Comparison of ENCODE assay signal across 1 cellular context in genomic region chr7:106466867-106467266, GRCh38.
TF ChIP-seq lines count a peak whose summit lies in the region.

No MANE protein-coding gene starts in this region.

TF ChIP-seq in GM23338, 12 proteins besides CTCF, POLR2A, EP300 and RAD21 (continued from another document):
- TF ChIP-seq REST (IDR thresholded peaks at IDR 0.05; ENCODE audit: unreplicated experiment) (no peak), ZNF462 (CRISPR knock-in tag; IDR thresholded peaks at IDR 0.05) (no peak), STAT1 (IDR thresholded peaks at IDR 0.05; ENCODE audit: unreplicated experiment) (no peak), EZH2phosphoT487 (IDR thresholded peaks at IDR 0.05; ENCODE audit: unreplicated experiment) (no peak), NANOG (IDR thresholded peaks at IDR 0.05; ENCODE audit: borderline replicate concordance) (no peak), CREB1 (CRISPR knock-in tag; IDR thresholded peaks at IDR 0.05; ENCODE audit: low read depth) (no peak)
